ENCODE assay signal across 24 cellular contexts in genomic region chr18:61216086-61216485, GRCh38.
"Had no signal": no experiment of that assay in that cellular context is flagged by ENCODE, and none has a peak within 500 bp of the region (broad histone marks: within the 10 kb centered on the region; RNA-seq: fewer than 3 reads in every experiment).

No MANE protein-coding gene starts in this region.

- H3K36me3 ChIP-seq: esophagus muscularis mucosa, gastroesophageal sphincter, heart left ventricle, left ventricle myocardium inferior, lower lobe of right lung had no signal

- H3K79me2 ChIP-seq: hepatocyte had no signal

- H2AFZ ChIP-seq: hepatocyte had no signal

- H3K27ac ChIP-seq: coronary artery, esophagus muscularis mucosa, foreskin keratinocyte, gastroesophageal sphincter, heart left ventricle, hepatocyte, left ventricle myocardium inferior, lower lobe of right lung had no signal

- DNase-seq: dermis blood vessel endothelial cell; effector CD4-positive, alpha-beta T cell; effector memory CD4-positive, alpha-beta T cell; foreskin keratinocyte; heart left ventricle; hypothalamus; immature natural killer cell; islet precursor cell; kidney; kidney glomerular epithelial cell; left colon; left ventricle myocardium inferior; lower lobe of right lung; mesenchymal stem cell; mucosa of descending colon had no signal

- H3K4me3 ChIP-seq: coronary artery, dorsolateral prefrontal cortex, esophagus muscularis mucosa, gastroesophageal sphincter, heart left ventricle, hepatocyte, left ventricle myocardium inferior, lower lobe of right lung, mucosa of descending colon had no signal

- H3K9me3 ChIP-seq: gastroesophageal sphincter, left ventricle myocardium inferior, lower lobe of right lung, mucosa of descending colon had no signal

- H3K4me2 ChIP-seq: hepatocyte had no signal

- H3K27me3 ChIP-seq: dorsolateral prefrontal cortex, esophagus muscularis mucosa, foreskin keratinocyte, gastroesophageal sphincter, heart left ventricle, hepatocyte had no signal

- ATAC-seq: foreskin keratinocyte, gastroesophageal sphincter, heart left ventricle, left lobe of liver, lower lobe of right lung, mucosa of descending colon had no signal

- H3K4me1 ChIP-seq: esophagus muscularis mucosa, foreskin keratinocyte, gastroesophageal sphincter, heart left ventricle, left ventricle myocardium inferior, lower lobe of right lung had no signal

- FAIRE-seq: colon, endothelial cell of umbilical vein, frontal cortex, kidney had no signal
